In genomic region chr6:136922680-136922996, GRCh38 we compare ENCODE assay signal across 9 cellular contexts. TPM values are rescaled to one million over a fixed set of nuclear protein-coding genes. Genes with fewer than 3 reads are reported as not detected.
DNase-seq lines count a peak whose midpoint lies in the region; ATAC-seq and TF ChIP-seq lines count a peak whose summit lies in the region.
"Had no signal": no experiment of that assay in that cellular context is flagged by ENCODE, and none has a peak within 500 bp of the region (broad histone marks: within the 10 kb centered on the region; RNA-seq: fewer than 3 reads in every experiment).

No MANE protein-coding gene starts in this region.

- intact Hi-C loops in A673 (cut with micrococcal nuclease; ENCODE audit: unreplicated experiment), result loop anchor here (10.0 kb wide), 3 partner anchors 278 to 638 kb away; partner anchors contain the start of gene BCLAF1

- H3K27ac Mint-ChIP-seq in mesothelial cell of epicardium, result no peak overlapping the region

- peaks cover 74% of the 10 kb centered on the region for H3K27me3 Mint-ChIP-seq in mesothelial cell of epicardium (ENCODE audit: low read depth)

- ATAC-seq in HG03354 (IDR thresholded peaks at IDR 0.05; ENCODE audit: poor library complexity, severe bottlenecking, unreplicated experiment) (peak; percentile 17), HG02588 (IDR thresholded peaks at IDR 0.05; ENCODE audit: unreplicated experiment) (no peak)

- no peak for TF ChIP-seq CTCF in A673 (conservative IDR thresholded peaks at IDR 0.05; ENCODE audit: low read depth, low read length)
- no peak for TF ChIP-seq CTCF in brain microvascular endothelial cell (IDR thresholded peaks at IDR 0.05; ENCODE audit: low read depth, low read length, missing control alignments)
- no peak for TF ChIP-seq CTCF in mesothelial cell of epicardium (IDR thresholded peaks at IDR 0.05; ENCODE audit: unreplicated experiment)

- H3K36me3 ChIP-seq in A673 (ENCODE audit: insufficient read depth, low read length, poor library complexity, severe bottlenecking), result no peaks in the 10 kb centered on the region
- H3K36me3 ChIP-seq in brain microvascular endothelial cell (replicated peaks), result no peaks in the 10 kb centered on the region

- H3K9me3 ChIP-seq in A673 (ENCODE audit: low read depth, low read length, poor library complexity, severe bottlenecking), result no peaks in the 10 kb centered on the region

- H3K27ac ChIP-seq in A673 (ENCODE audit: low read depth, low read length, poor library complexity, severe bottlenecking) (no peak overlapping the region), brain microvascular endothelial cell (no peak overlapping the region)

- H3K4me3 ChIP-seq in A673 (ENCODE audit: low read depth, low read length, poor library complexity, severe bottlenecking) (peak overlapping the region; percentile 50), brain microvascular endothelial cell (ENCODE audit: low read depth, low read length) (peak overlapping the region; percentile 52)

- no peak for DNase-seq in A673 (ENCODE audit: low spot score)
- no peak for DNase-seq in brain microvascular endothelial cell
- DNase-seq in mesothelial cell of epicardium (ENCODE audit: low spot score in 2 of 2, unreplicated experiment in 2 of 2), result no peak
- DNase-seq in SW 1271 (lab: John Stamatoyannopoulos, UW), result no peak
- DNase-seq in activated gamma-delta T cell treated with Interleukin-2 at 50 U/mL for 16 hours, result no peak
- DNase-seq in DMS114 treated with DMSO at 0.1 percent for 48 hours (lab: John Stamatoyannopoulos, UW; ENCODE audit: unreplicated experiment), result no peak
- DNase-seq: cortex of kidney had no signal

- H3K4me1 Mint-ChIP-seq in mesothelial cell of epicardium, result peaks cover 12% of the 10 kb centered on the region

- no peaks in the 10 kb centered on the region for H3K9me3 Mint-ChIP-seq in mesothelial cell of epicardium

- CTCF ChIA-PET in A673 (lab: Charles Lee), result no interaction called here

- BruUV-seq in A673 (replicated peaks; lab: Mats Ljungman, UMichigan), result no TSS peak

- POLR2A ChIA-PET in A673 (lab: Charles Lee; ENCODE audit: low non-redundant PET), result interaction anchor here (0.7 kb wide), 1 partner anchor 532 kb away, joined by 16 read pairs; no protein-coding TSS in a partner anchor

- H3K27me3 ChIP-seq in A673 (replicated peaks; ENCODE audit: insufficient read depth, low read depth, low read length, poor library complexity) (peaks cover 54% of the 10 kb centered on the region), brain microvascular endothelial cell (replicated peaks) (peaks cover 36% of the 10 kb centered on the region)

- in situ Hi-C loops in brain microvascular endothelial cell (cut with HindIII; ENCODE audit: low pct_ligation_motif_present, low sequenced_read_pairs), result no loop called here

- H3K4me3 Mint-ChIP-seq in mesothelial cell of epicardium, result peak overlapping the region; percentile 77

- H3K4me1 ChIP-seq in A673 (ENCODE audit: insufficient read depth, low read length, poor library complexity, severe bottlenecking), result peaks cover 29% of the 10 kb centered on the region

- H3K36me3 Mint-ChIP-seq in mesothelial cell of epicardium, result peaks cover 3% of the 10 kb centered on the region

RNA-seq across cellular contexts. Expression of gene SLC35D3, which starts 0.5 kb away (rescaled TPM):
- not detected in 2 replicates for total RNA-seq in A673 (2021)
- total RNA-seq in mesothelial cell of epicardium, result 0.09 to 0.13 TPM in 2 of 3 replicates, not detected in the other
